In the genomic region with DNA sequence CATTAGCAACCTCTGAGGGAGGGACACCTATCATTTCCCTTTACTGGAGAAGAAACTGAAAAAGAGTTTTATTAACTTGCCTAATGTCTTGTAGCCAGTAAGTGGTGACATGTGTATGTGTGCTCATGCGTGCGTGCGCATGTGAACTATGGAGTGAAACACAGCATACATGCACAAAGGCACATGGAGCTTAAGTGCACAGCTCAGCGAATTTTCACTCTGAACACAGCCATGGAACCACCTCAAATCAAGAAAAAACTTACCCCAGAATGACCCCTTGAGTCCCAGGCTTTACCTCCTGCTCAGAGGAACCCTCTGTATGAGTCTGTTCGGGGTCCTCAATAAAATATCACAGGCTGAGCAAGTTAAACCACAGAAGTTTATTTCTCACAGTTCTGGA, we compare ENCODE assay signal across 23 cellular contexts.
"Had no signal": no experiment of that assay in that cellular context is flagged by ENCODE, and none has a peak within 500 bp of the region (broad histone marks: within the 10 kb centered on the region; RNA-seq: fewer than 3 reads in every experiment).

No MANE protein-coding gene starts in this region.

- ATAC-seq: K562 had no signal

- H3K36me3 ChIP-seq: SJSA1 had no signal

- H3K4me3 ChIP-seq: K562, SJSA1, SK-N-MC had no signal

- H3K4me1 ChIP-seq: SJSA1 had no signal

- DNase-seq: Kasumi-1, MM.1S, NCI-H1092 treated with DMSO at 0.1 percent for 48 hours, NCI-H1436, NCI-H187, NCI-H2029, NCI-H2081 treated with DMSO at 0.1 percent for 48 hours, NCI-H2171, NCI-H226, NCI-H446, NCI-H510A, NCI-H524 treated with DMSO at 0.1 percent for 48 hours, NCI-H69, NCI-H774, Right ventricle myocardium superior, RPMI8226, SIG-M5 had no signal

- H3K27ac ChIP-seq: HL-60, KMS-11, SJSA1, SK-N-MC had no signal

- FAIRE-seq: K562, RCC 7860 had no signal

- H3K4me2 ChIP-seq: KMS-11 had no signal

- H3K9ac ChIP-seq: KMS-11 had no signal
